In genomic region chr6:114998492-114998891, GRCh38 we compare ENCODE assay signal across 15 cellular contexts.
"Had no signal": no experiment of that assay in that cellular context is flagged by ENCODE, and none has a peak within 500 bp of the region (broad histone marks: within the 10 kb centered on the region; RNA-seq: fewer than 3 reads in every experiment).

No MANE protein-coding gene starts in this region.

- H3K27me3 ChIP-seq: hepatocyte, thyroid gland, uterus had no signal

- H3K9me3 ChIP-seq: thyroid gland, uterus had no signal

- H3K4me1 ChIP-seq: thyroid gland, uterus had no signal

- H3K36me3 ChIP-seq: thyroid gland, uterus had no signal

- H3K79me2 ChIP-seq: hepatocyte had no signal

- H3K4me3 Mint-ChIP-seq: activated naive CD8-positive, alpha-beta T cell treated with anti-CD3 and anti-CD28 coated beads, Interleukin-2, amount 10 ng/mL, durations not matched to agents 7 days and 5 days; activated T-cell treated with anti-CD3 and anti-CD28 coated beads, Interleukin-2, amount 50 U/mL, for 24 hours; endodermal cell had no signal

- H3K4me1 Mint-ChIP-seq: activated naive CD8-positive, alpha-beta T cell treated with anti-CD3 and anti-CD28 coated beads, Interleukin-2, amount 10 ng/mL, durations not matched to agents 7 days and 5 days; endodermal cell had no signal

- H3K4me2 ChIP-seq: hepatocyte had no signal

- H3K36me3 Mint-ChIP-seq: activated naive CD8-positive, alpha-beta T cell treated with anti-CD3 and anti-CD28 coated beads, Interleukin-2, amount 10 ng/mL, durations not matched to agents 7 days and 5 days had no signal

- H3K27ac Mint-ChIP-seq: activated CD8-positive, alpha-beta memory T cell treated with anti-CD3 and anti-CD28 coated beads, Interleukin-2, amount 10 ng/mL, durations not matched to agents 7 days and 5 days; activated naive CD8-positive, alpha-beta T cell treated with anti-CD3 and anti-CD28 coated beads, Interleukin-2, amount 10 ng/mL, durations not matched to agents 7 days and 5 days; activated T-cell treated with anti-CD3 and anti-CD28 coated beads, Interleukin-2, amount 50 U/mL, for 24 hours; endodermal cell had no signal

- H3K4me3 ChIP-seq: hepatocyte, skin epidermis, thyroid gland, uterus had no signal

- H3K27me3 Mint-ChIP-seq: activated CD8-positive, alpha-beta memory T cell treated with anti-CD3 and anti-CD28 coated beads, Interleukin-2, amount 10 ng/mL, durations not matched to agents 7 days and 5 days; activated naive CD8-positive, alpha-beta T cell treated with anti-CD3 and anti-CD28 coated beads, Interleukin-2, amount 10 ng/mL, durations not matched to agents 7 days and 5 days; activated T-cell treated with anti-CD3 and anti-CD28 coated beads, Interleukin-2, amount 50 U/mL, for 24 hours had no signal

- H2AFZ ChIP-seq: hepatocyte had no signal

- DNase-seq: activated CD4-positive, alpha-beta T cell treated with anti-CD3 and anti-CD28 coated beads, Interleukin-2, amount 50 U/mL, for 48 hours; activated CD4-positive, CD25-positive, alpha-beta regulatory T cell treated with anti-CD3 and anti-CD28 coated beads, Interleukin-2, amount 50 U/mL, for 72 hours; activated CD8-positive, alpha-beta memory T cell treated with anti-CD3 and anti-CD28 coated beads, Interleukin-2, amount 10 ng/mL, durations not matched to agents 7 days and 5 days; activated naive CD8-positive, alpha-beta T cell treated with anti-CD3 and anti-CD28 coated beads, Interleukin-2, amount 10 ng/mL, durations not matched to agents 7 days and 5 days; activated T-cell treated with anti-CD3 and anti-CD28 coated beads, Interleukin-2, amount 50 U/mL, for 24 hours; anterior cingulate cortex; dermis blood vessel endothelial cell; endodermal cell; erythroblast; left ventricle myocardium superior; retina; thyroid gland; uterus had no signal

- H3K27ac ChIP-seq: hepatocyte, skin epidermis, thyroid gland, uterus had no signal

- ATAC-seq: activated CD8-positive, alpha-beta memory T cell treated with anti-CD3 and anti-CD28 coated beads, Interleukin-2, amount 10 ng/mL, durations not matched to agents 7 days and 5 days; left ventricle myocardium superior had no signal
